In genomic region chr17:80779336-80779735, GRCh38 we compare ENCODE assay signal across 16 cellular contexts.
DNase-seq lines count a peak whose midpoint lies in the region; ATAC-seq and TF ChIP-seq lines count a peak whose summit lies in the region.
"Had no signal": no experiment of that assay in that cellular context is flagged by ENCODE, and none has a peak within 500 bp of the region (broad histone marks: within the 10 kb centered on the region; RNA-seq: fewer than 3 reads in every experiment).

No MANE protein-coding gene starts in this region.

- TF ChIP-seq CTCF in NB4 (IDR thresholded peaks at IDR 0.05; ENCODE audit: low read depth, low read length): no peak

- ATAC-seq in sciatic nerve (no peak), GM18519 (IDR thresholded peaks at IDR 0.05; ENCODE audit: low FRiP score, unreplicated experiment) (no peak)

- no peaks in the 10 kb centered on the region for H3K27me3 ChIP-seq in adipocyte (replicated peaks; ENCODE audit: control insufficient read depth, insufficient read depth, low read length)
- H3K27me3 ChIP-seq: adrenal gland had no signal

- DNase-seq in activated effector memory CD4-positive, alpha-beta T cell treated with anti-CD3 and anti-CD28 coated beads, Interleukin-2, amount 50 U/mL, for 16 hours: peak; percentile 61
- no peak for DNase-seq in activated effector memory CD4-positive, alpha-beta T cell treated with Interleukin-2 at 50 U/mL for 16 hours
- DNase-seq in NB4 (ENCODE audit: low read depth) (peak; percentile 93), adipocyte (ENCODE audit: low read depth) (no peak), sciatic nerve (ENCODE audit: low spot score) (peak; percentile 59), NCI-H69 (lab: John Stamatoyannopoulos, UW) (no peak), RPMI8226 (no peak)
- DNase-seq: activated CD4-positive, alpha-beta T cell treated with anti-CD3 and anti-CD28 coated beads, Interleukin-2, amount 50 U/mL, for 1 hour; activated T-cell treated with anti-CD3 and anti-CD28 coated beads, Interleukin-2, amount 50 U/mL, for 1 hour; C1 segment of cervical spinal cord; cortex of kidney; mammary epithelial cell; NCI-H2081 treated with DMSO at 0.1 percent for 48 hours; SHP77 had no signal

- H3K9ac ChIP-seq in adipocyte (ENCODE audit: low read length): peak overlapping the region; percentile 54

- peak overlapping the region; percentile 51 for H3K4me3 ChIP-seq in NB4 (ENCODE audit: low read depth, low read length)
- peak overlapping the region; percentile 50 for H3K4me3 ChIP-seq in adipocyte (ENCODE audit: low read length)
- H3K4me3 ChIP-seq: adrenal gland had no signal

- no peaks in the 10 kb centered on the region for H3K9me3 ChIP-seq in adipocyte (ENCODE audit: control insufficient read depth, low read length)
- H3K9me3 ChIP-seq: adrenal gland had no signal

- intact Hi-C loops in sciatic nerve (cut with DNase I): no loop called here

- peak; percentile 32 for TF ChIP-seq POLR2A in NB4 (IDR thresholded peaks at IDR 0.05; ENCODE audit: extremely low read depth, insufficient read length)

- peaks cover 3% of the 10 kb centered on the region for H3K36me3 ChIP-seq in adipocyte (ENCODE audit: control insufficient read depth, insufficient read depth, low read length, severe bottlenecking)
- H3K36me3 ChIP-seq: adrenal gland had no signal

- peaks cover 46% of the 10 kb centered on the region for H3K4me1 ChIP-seq in adipocyte (ENCODE audit: control insufficient read depth, insufficient read depth, low read length)

Comparison
In these comparisons a context has a peak if more than half of its experiments do, and no peak if none do; other contexts are left out.
1. DNase-seq: peak in activated effector memory CD4-positive, alpha-beta T cell treated with anti-CD3 and anti-CD28 coated beads, Interleukin-2, amount 50 U/mL, for 16 hours (single experiment), NB4 (single experiment) and sciatic nerve (single experiment); none in activated effector memory CD4-positive, alpha-beta T cell treated with Interleukin-2 at 50 U/mL for 16 hours (single experiment), adipocyte (single experiment), NCI-H69 (single experiment) and RPMI8226 (single experiment).